Comparison of ENCODE assay signal across 27 cellular contexts in genomic region chr6:8958894-8959511, GRCh38.
DNase-seq lines count a peak whose midpoint lies in the region; ATAC-seq, FAIRE-seq and TF ChIP-seq lines count a peak whose summit lies in the region.
"Had no signal": no experiment of that assay in that cellular context is flagged by ENCODE, and none has a peak within 500 bp of the region (broad histone marks: within the 10 kb centered on the region; RNA-seq: fewer than 3 reads in every experiment).

No MANE protein-coding gene starts in this region.

- H3K27ac ChIP-seq in HEK293 (ENCODE audit: extremely low read depth, low read depth, low read length): no peak overlapping the region
- H3K27ac ChIP-seq: HL-60, right atrium auricular region had no signal

- FAIRE-seq in RCC 7860 (lab: Jason Lieb, UNC): no peak
- FAIRE-seq: A204.1, TTC549 had no signal

- no peak overlapping the region for H3K4me3 ChIP-seq in HEK293 (ENCODE audit: low read depth, low read length)
- H3K4me3 ChIP-seq: right atrium auricular region had no signal

- no peak for ATAC-seq in HG03175 (IDR thresholded peaks at IDR 0.05; ENCODE audit: unreplicated experiment)
- ATAC-seq: activated CD8-positive, alpha-beta memory T cell treated with anti-CD3 and anti-CD28 coated beads, Interleukin-2, amount 10 ng/mL, durations not matched to agents 7 days and 5 days; esophagus mucosa; left cardiac atrium had no signal

- peaks cover 3% of the 10 kb centered on the region; the same call in 1 of the 2 replicates for H3K4me1 ChIP-seq in HEK293 (ENCODE audit: control insufficient read depth, insufficient read depth, low read length)
- H3K4me1 ChIP-seq: right atrium auricular region had no signal

- no peak overlapping the region for H3K27ac Mint-ChIP-seq in activated naive CD8-positive, alpha-beta T cell treated with anti-CD3 and anti-CD28 coated beads for 36 hours
- H3K27ac Mint-ChIP-seq in activated CD4-positive, alpha-beta T cell treated with anti-CD3 and anti-CD28 coated beads, Interleukin-2, amount 10 ng/mL, durations not matched to agents 7 days and 5 days: no peak overlapping the region
- H3K27ac Mint-ChIP-seq: activated CD8-positive, alpha-beta memory T cell treated with anti-CD3 and anti-CD28 coated beads, Interleukin-2, amount 10 ng/mL, durations not matched to agents 7 days and 5 days; activated naive CD4-positive, alpha-beta T cell treated with anti-CD3 and anti-CD28 coated beads, Interleukin-2, amount 10 ng/mL, durations not matched to agents 7 days and 5 days; type B pancreatic cell had no signal

- CTCF ChIA-PET in HEK293 (lab: Yijun Ruan, JAX): no interaction called here
- CTCF ChIA-PET in activated CD4-positive, alpha-beta T cell treated with anti-CD3 and anti-CD28 coated beads, Interleukin-2, amount 10 ng/mL, durations not matched to agents 7 days and 5 days (lab: Charles Lee): no interaction called here

- no peaks in the 10 kb centered on the region for H3K36me3 Mint-ChIP-seq in activated naive CD8-positive, alpha-beta T cell treated with anti-CD3 and anti-CD28 coated beads for 36 hours
- no peaks in the 10 kb centered on the region for H3K36me3 Mint-ChIP-seq in activated CD4-positive, alpha-beta T cell treated with anti-CD3 and anti-CD28 coated beads, Interleukin-2, amount 10 ng/mL, durations not matched to agents 7 days and 5 days (ENCODE audit: low read depth)
- H3K36me3 Mint-ChIP-seq: activated CD8-positive, alpha-beta memory T cell treated with anti-CD3 and anti-CD28 coated beads, Interleukin-2, amount 10 ng/mL, durations not matched to agents 7 days and 5 days; activated naive CD4-positive, alpha-beta T cell treated with anti-CD3 and anti-CD28 coated beads, Interleukin-2, amount 10 ng/mL, durations not matched to agents 7 days and 5 days; type B pancreatic cell had no signal

- TF ChIP-seq CTCF in HEK293 (tag by site-specific recombination; IDR thresholded peaks at IDR 0.05): no peak

- H3K9me3 ChIP-seq in HEK293 (ENCODE audit: control insufficient read depth, insufficient read depth, low read depth, low read length): no peaks in the 10 kb centered on the region
- H3K9me3 ChIP-seq: right atrium auricular region had no signal

- no peak overlapping the region for H3K4me3 Mint-ChIP-seq in activated naive CD8-positive, alpha-beta T cell treated with anti-CD3 and anti-CD28 coated beads for 36 hours
- no peak overlapping the region for H3K4me3 Mint-ChIP-seq in activated CD4-positive, alpha-beta T cell treated with anti-CD3 and anti-CD28 coated beads, Interleukin-2, amount 10 ng/mL, durations not matched to agents 7 days and 5 days
- H3K4me3 Mint-ChIP-seq: activated CD8-positive, alpha-beta memory T cell treated with anti-CD3 and anti-CD28 coated beads, Interleukin-2, amount 10 ng/mL, durations not matched to agents 7 days and 5 days; activated naive CD4-positive, alpha-beta T cell treated with anti-CD3 and anti-CD28 coated beads, Interleukin-2, amount 10 ng/mL, durations not matched to agents 7 days and 5 days; type B pancreatic cell had no signal

- no peaks in the 10 kb centered on the region for H3K4me1 Mint-ChIP-seq in activated naive CD8-positive, alpha-beta T cell treated with anti-CD3 and anti-CD28 coated beads for 36 hours
- no peaks in the 10 kb centered on the region for H3K4me1 Mint-ChIP-seq in activated CD4-positive, alpha-beta T cell treated with anti-CD3 and anti-CD28 coated beads, Interleukin-2, amount 10 ng/mL, durations not matched to agents 7 days and 5 days
- H3K4me1 Mint-ChIP-seq: activated CD8-positive, alpha-beta memory T cell treated with anti-CD3 and anti-CD28 coated beads, Interleukin-2, amount 10 ng/mL, durations not matched to agents 7 days and 5 days; activated naive CD4-positive, alpha-beta T cell treated with anti-CD3 and anti-CD28 coated beads, Interleukin-2, amount 10 ng/mL, durations not matched to agents 7 days and 5 days had no signal

- H3K9me3 Mint-ChIP-seq in activated naive CD8-positive, alpha-beta T cell treated with anti-CD3 and anti-CD28 coated beads for 36 hours: no peaks in the 10 kb centered on the region
- no peaks in the 10 kb centered on the region for H3K9me3 Mint-ChIP-seq in activated CD4-positive, alpha-beta T cell treated with anti-CD3 and anti-CD28 coated beads, Interleukin-2, amount 10 ng/mL, durations not matched to agents 7 days and 5 days

- H3K36me3 ChIP-seq in HEK293 (ENCODE audit: control insufficient read depth in 2 of 2, insufficient read depth in 1 of 2, low read length in 2 of 2): no peaks in the 10 kb centered on the region
- H3K36me3 ChIP-seq: right atrium auricular region had no signal

- POLR2A ChIA-PET in HEK293 (lab: Yijun Ruan, JAX): no interaction called here
- POLR2A ChIA-PET in activated CD4-positive, alpha-beta T cell treated with anti-CD3 and anti-CD28 coated beads, Interleukin-2, amount 10 ng/mL, durations not matched to agents 7 days and 5 days (lab: Charles Lee): no interaction called here

- H3K27me3 Mint-ChIP-seq in activated naive CD8-positive, alpha-beta T cell treated with anti-CD3 and anti-CD28 coated beads for 36 hours: no peaks in the 10 kb centered on the region
- no peaks in the 10 kb centered on the region for H3K27me3 Mint-ChIP-seq in activated CD4-positive, alpha-beta T cell treated with anti-CD3 and anti-CD28 coated beads, Interleukin-2, amount 10 ng/mL, durations not matched to agents 7 days and 5 days
- H3K27me3 Mint-ChIP-seq: activated CD8-positive, alpha-beta memory T cell treated with anti-CD3 and anti-CD28 coated beads, Interleukin-2, amount 10 ng/mL, durations not matched to agents 7 days and 5 days; activated naive CD4-positive, alpha-beta T cell treated with anti-CD3 and anti-CD28 coated beads, Interleukin-2, amount 10 ng/mL, durations not matched to agents 7 days and 5 days; type B pancreatic cell had no signal

- DNase-seq in A172 (ENCODE audit: low spot score) (peak; percentile 28), RPMI7951 (ENCODE audit: low read depth) (peak; percentile 64), fibroblast of gingiva (ENCODE audit: low read depth) (peak; percentile 36), RCC 7860 (ENCODE audit: low spot score) (no peak)
- DNase-seq in activated naive CD8-positive, alpha-beta T cell treated with anti-CD3 and anti-CD28 coated beads for 36 hours: no peak
- no peak for DNase-seq in activated CD4-positive, alpha-beta T cell treated with anti-CD3 and anti-CD28 coated beads, Interleukin-2, amount 10 ng/mL, durations not matched to agents 7 days and 5 days
- DNase-seq: activated CD4-positive, alpha-beta T cell treated with anti-CD3 and anti-CD28 coated beads for 4 hours; activated CD8-positive, alpha-beta memory T cell treated with anti-CD3 and anti-CD28 coated beads, Interleukin-2, amount 10 ng/mL, durations not matched to agents 7 days and 5 days; activated naive CD4-positive, alpha-beta T cell treated with anti-CD3 and anti-CD28 coated beads, Interleukin-2, amount 10 ng/mL, durations not matched to agents 7 days and 5 days; aorta; COR-L47; effector memory CD4-positive, alpha-beta T cell; left cardiac atrium; mesendoderm; MV-4-11; NCI-H1694 treated with DMSO at 0.1 percent for 48 hours; NCI-H748 treated with DMSO at 0.1 percent for 48 hours; Right ventricle myocardium superior; stimulated activated CD8-positive, alpha-beta memory T cell treated with anti-CD3 and anti-CD28 coated beads, Interleukin-4, amount 100 ng/mL, for 48 hours had no signal

TF ChIP-seq in HEK293, 187 proteins besides CTCF, POLR2A, EP300 and RAD21 (continues in another document):
- TF ChIP-seq ZNF114 (tag by site-specific recombination; IDR thresholded peaks at IDR 0.05) (no peak), ZNF660 (tag by site-specific recombination; IDR thresholded peaks at IDR 0.05) (0 out of 2 replicates have a peak, but pooled peaks have one; percentile 34), ZNF19 (tag by site-specific recombination; IDR thresholded peaks at IDR 0.05; ENCODE audit: low read depth) (no peak), PATZ1 (tag by site-specific recombination; IDR thresholded peaks at IDR 0.05) (no peak), ZNF585B (tag by site-specific recombination; IDR thresholded peaks at IDR 0.05) (no peak), ZBTB20 (tag by site-specific recombination; IDR thresholded peaks at IDR 0.05) (no peak), ZNF777 (tag by site-specific recombination; IDR thresholded peaks at IDR 0.05; ENCODE audit: borderline replicate concordance) (no peak), ZNF274 (IDR thresholded peaks at IDR 0.05; ENCODE audit: low read length) (no peak), ZNF274 (tag by site-specific recombination; IDR thresholded peaks at IDR 0.05; ENCODE audit: borderline replicate concordance) (no peak)
- TF ChIP-seq, protein P1, sequence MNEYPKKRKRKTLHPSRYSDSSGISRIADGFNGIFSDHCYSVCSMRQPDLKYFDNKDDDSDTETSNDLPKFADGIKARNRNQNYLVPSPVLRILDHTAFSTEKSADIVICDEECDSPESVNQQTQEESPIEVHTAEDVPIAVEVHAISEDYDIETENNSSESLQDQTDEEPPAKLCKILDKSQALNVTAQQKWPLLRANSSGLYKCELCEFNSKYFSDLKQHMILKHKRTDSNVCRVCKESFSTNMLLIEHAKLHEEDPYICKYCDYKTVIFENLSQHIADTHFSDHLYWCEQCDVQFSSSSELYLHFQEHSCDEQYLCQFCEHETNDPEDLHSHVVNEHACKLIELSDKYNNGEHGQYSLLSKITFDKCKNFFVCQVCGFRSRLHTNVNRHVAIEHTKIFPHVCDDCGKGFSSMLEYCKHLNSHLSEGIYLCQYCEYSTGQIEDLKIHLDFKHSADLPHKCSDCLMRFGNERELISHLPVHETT (tag by site-specific recombination; IDR thresholded peaks at IDR 0.05): no peak

Comparison
In these comparisons a context has a peak if more than half of its experiments do, and no peak if none do; other contexts are left out.
1. DNase-seq: peak in A172 (single experiment), RPMI7951 (single experiment) and fibroblast of gingiva (single experiment); none in RCC 7860 (single experiment), activated naive CD8-positive, alpha-beta T cell treated with anti-CD3 and anti-CD28 coated beads for 36 hours (single experiment) and activated CD4-positive, alpha-beta T cell treated with anti-CD3 and anti-CD28 coated beads, Interleukin-2, amount 10 ng/mL, durations not matched to agents 7 days and 5 days (single experiment).